Comparison of ENCODE assay signal across 1 cellular context in genomic region chr13:47455581-47455980, GRCh38.
TF ChIP-seq lines count a peak whose summit lies in the region.

No MANE protein-coding gene starts in this region.

TF ChIP-seq in SK-N-SH, 30 proteins besides CTCF, POLR2A, EP300 and RAD21 (continued from another document):
- TF ChIP-seq USF1 (IDR thresholded peaks at IDR 0.05; ENCODE audit: borderline replicate concordance, low read depth) (no peak; the same call in 1 of the 2 replicates), GATA2 (CRISPR knock-in tag; IDR thresholded peaks at IDR 0.05) (no peak)
